ENCODE assay signal across 16 cellular contexts in the genomic region with DNA sequence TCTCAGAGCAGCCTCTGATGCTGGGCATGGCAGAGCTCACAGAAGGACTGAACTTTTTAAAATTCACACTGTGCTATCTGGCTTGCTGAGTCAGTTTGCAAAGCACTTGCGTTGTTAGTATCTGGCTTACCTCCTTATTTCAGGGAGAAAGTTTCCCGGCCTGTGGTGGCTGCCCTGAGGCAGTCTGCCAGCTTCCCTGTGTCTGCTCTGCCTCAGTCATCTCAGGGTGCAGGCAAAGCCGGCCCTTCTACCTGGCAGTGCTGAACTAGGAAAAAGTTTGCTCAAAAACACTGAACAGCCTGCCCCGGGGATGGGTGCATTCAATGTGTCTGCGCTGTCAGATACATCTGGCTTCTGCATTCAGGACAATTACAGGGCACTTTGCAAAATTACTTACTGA.
"Had no signal": no experiment of that assay in that cellular context is flagged by ENCODE, and none has a peak within 500 bp of the region (broad histone marks: within the 10 kb centered on the region; RNA-seq: fewer than 3 reads in every experiment).

No MANE protein-coding gene starts in this region.

- H3K36me3 ChIP-seq: ascending aorta, breast epithelium had no signal

- H3K4me1 ChIP-seq: ascending aorta, breast epithelium had no signal

- H3K9me3 Mint-ChIP-seq: activated naive CD4-positive, alpha-beta T cell treated with anti-CD3 and anti-CD28 coated beads, Interleukin-2, amount 50 U/mL, for 72 hours; activated T-cell treated with anti-CD3 and anti-CD28 coated beads, Interleukin-2, amount 50 U/mL, for 24 hours; activated T-helper 17 cell treated with anti-CD3 and anti-CD28 coated beads, Interleukin-2, amount 50 U/mL, for 72 hours; natural killer cell; WTC11 had no signal

- H3K27me3 ChIP-seq: ascending aorta, breast epithelium had no signal

- H3K4me3 Mint-ChIP-seq: activated T-cell treated with anti-CD3 and anti-CD28 coated beads, Interleukin-2, amount 50 U/mL, for 24 hours; activated T-helper 17 cell treated with anti-CD3 and anti-CD28 coated beads, Interleukin-2, amount 50 U/mL, for 72 hours; natural killer cell; WTC11 had no signal

- ATAC-seq: activated naive CD4-positive, alpha-beta T cell treated with anti-CD3 and anti-CD28 coated beads, Interleukin-2, amount 50 U/mL, for 72 hours; activated T-helper 17 cell treated with anti-CD3 and anti-CD28 coated beads, Interleukin-2, amount 50 U/mL, for 72 hours; WTC11 had no signal

- H3K4me1 Mint-ChIP-seq: activated T-helper 17 cell treated with anti-CD3 and anti-CD28 coated beads, Interleukin-2, amount 50 U/mL, for 72 hours had no signal

- H3K4me3 ChIP-seq: ascending aorta, breast epithelium had no signal

- H3K9me3 ChIP-seq: ascending aorta, breast epithelium had no signal

- H3K36me3 Mint-ChIP-seq: activated naive CD4-positive, alpha-beta T cell treated with anti-CD3 and anti-CD28 coated beads, Interleukin-2, amount 50 U/mL, for 72 hours; natural killer cell; WTC11 had no signal

- H3K27ac Mint-ChIP-seq: activated T-cell treated with anti-CD3 and anti-CD28 coated beads, Interleukin-2, amount 50 U/mL, for 24 hours; activated T-helper 17 cell treated with anti-CD3 and anti-CD28 coated beads, Interleukin-2, amount 50 U/mL, for 72 hours; natural killer cell; WTC11 had no signal

- DNase-seq: activated CD8-positive, alpha-beta memory T cell treated with anti-CD3 and anti-CD28 coated beads, Interleukin-2, amount 50 U/mL, for 4 hours; activated T-cell treated with anti-CD3 and anti-CD28 coated beads, Interleukin-2, amount 50 U/mL, for 24 hours; cortex of kidney; foreskin fibroblast; kidney; natural killer cell; occipital lobe; stimulated activated CD4-positive, alpha-beta T cell treated with anti-CD3 and anti-CD28 coated beads, Interleukin-4, amount 100 ng/mL, for 24 hours; stimulated activated naive CD4-positive, alpha-beta T cell treated with Interleukin-2 at 50 U/mL for 16 hours; T1000 had no signal

- H3K27ac ChIP-seq: ascending aorta, breast epithelium, epithelial cell of prostate had no signal
